Comparison of ENCODE assay signal across 26 cellular contexts in the genomic region with DNA sequence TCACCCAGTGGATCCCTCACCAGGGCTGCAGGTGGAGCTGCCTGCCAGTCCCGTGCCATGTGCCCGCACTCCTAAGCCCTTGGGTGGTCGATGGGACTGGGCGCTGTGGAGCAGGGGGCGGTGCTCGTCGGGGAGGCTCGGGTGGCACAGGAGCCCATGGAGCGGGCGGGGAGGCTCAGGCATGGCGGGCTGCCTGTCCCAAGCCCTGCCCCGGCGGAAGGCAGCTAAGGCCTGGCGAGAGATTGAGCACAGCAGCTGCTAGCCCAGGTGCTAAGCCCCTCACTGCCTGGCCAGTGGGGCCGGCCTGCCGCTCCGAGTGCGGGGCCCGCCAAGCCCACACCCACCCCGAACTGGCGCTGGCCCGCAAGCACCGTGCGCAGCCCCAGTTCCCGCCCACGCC.
"Had no signal": no experiment of that assay in that cellular context is flagged by ENCODE, and none has a peak within 500 bp of the region (broad histone marks: within the 10 kb centered on the region; RNA-seq: fewer than 3 reads in every experiment).

No MANE protein-coding gene starts in this region.

- DNase-seq: stimulated activated CD4-positive, alpha-beta T cell treated with anti-CD3 and anti-CD28 coated beads, Interleukin-2, amount 100 ng/mL, for 48 hours; stimulated activated CD4-positive, alpha-beta T cell treated with anti-CD3 and anti-CD28 coated beads, Interleukin-4, amount 100 ng/mL, for 1 hour; stimulated activated CD4-positive, alpha-beta T cell treated with anti-CD3 and anti-CD28 coated beads, Interleukin-4, amount 100 ng/mL, for 24 hours; stimulated activated CD4-positive, alpha-beta T cell treated with anti-CD3 and anti-CD28 coated beads, Interleukin-4, amount 100 ng/mL, for 4 hours; stimulated activated CD8-positive, alpha-beta memory T cell treated with anti-CD3 and anti-CD28 coated beads, Interleukin-4, amount 100 ng/mL, for 48 hours; stimulated activated naive B cell treated with anti-CD40 and anti-IgM and Interleukin-4, amounts not matched to agents 10 μg/mL and 1 μg/mL and 100 μg/mL, for 72 hours; stimulated activated naive CD4-positive, alpha-beta T cell; stimulated activated naive CD4-positive, alpha-beta T cell treated with Interleukin-2 at 50 U/mL for 16 hours; stimulated activated naive CD8-positive, alpha-beta T cell treated with anti-CD3 and anti-CD28 coated beads, Interleukin-15, amount 100 ng/mL, for 72 hours; stimulated activated naive CD8-positive, alpha-beta T cell treated with anti-CD3 and anti-CD28 coated beads, Interleukin-15, Interleukin-2, amounts not matched to agents 100 U/mL and 50 U/mL, for 24 hours; stomach; substantia nigra; testis; thyroid gland; tibial artery; transverse colon; trophoblast cell; upper lobe of right lung; uterus had no signal

- H3K27me3 ChIP-seq: stomach, suprapubic skin, testis, thyroid gland, tibial artery, tibial nerve, transverse colon, upper lobe of left lung, upper lobe of right lung, uterus, vagina had no signal

- H3K36me3 ChIP-seq: stomach, suprapubic skin, thoracic aorta, thyroid gland, tibial artery, tibial nerve, transverse colon, upper lobe of left lung, upper lobe of right lung, uterus, vagina had no signal

- H3K4me1 ChIP-seq: stomach, suprapubic skin, thyroid gland, tibial artery, tibial nerve, transverse colon, upper lobe of left lung, upper lobe of right lung, uterus, vagina had no signal

- H3K9me3 ChIP-seq: stomach, suprapubic skin, testis, thoracic aorta, thyroid gland, tibial artery, tibial nerve, transverse colon, upper lobe of left lung, upper lobe of right lung, uterus, vagina had no signal

- H3K27ac ChIP-seq: stomach, suprapubic skin, testis, thoracic aorta, thyroid gland, tibial artery, tibial nerve, transverse colon, upper lobe of left lung, upper lobe of right lung, uterus, vagina had no signal

- ATAC-seq: stimulated activated effector memory CD8-positive, alpha-beta T cell treated with anti-CD3 and anti-CD28 coated beads, Interleukin-12 subunit alpha, Interleukin-12 subunit beta, amount 100 ng/mL, for 72 hours; stimulated activated memory B cell treated with anti-CD40 and anti-IgM and Interleukin-4, amounts not matched to agents 10 μg/mL and 1 μg/mL and 100 μg/mL, for 72 hours; stimulated activated naive B cell treated with anti-CD40 and anti-IgM and Interleukin-4, amounts not matched to agents 10 μg/mL and 1 μg/mL and 100 μg/mL, for 72 hours; stimulated activated naive CD8-positive, alpha-beta T cell treated with anti-CD3 and anti-CD28 coated beads, Interleukin-15, amount 100 ng/mL, for 72 hours; stimulated activated naive CD8-positive, alpha-beta T cell treated with anti-CD3 and anti-CD28 coated beads, Interleukin-15, Interleukin-2, amounts not matched to agents 100 U/mL and 50 U/mL, for 24 hours; upper lobe of right lung had no signal

- H3K4me3 ChIP-seq: stomach, suprapubic skin, testis, thoracic aorta, thyroid gland, tibial artery, tibial nerve, transverse colon, upper lobe of left lung, upper lobe of right lung, uterus, vagina had no signal
